8 cellular contexts compared by ENCODE assay signal in genomic region chr2:237695201-237695780, GRCh38.
DNase-seq lines count a peak whose midpoint lies in the region; ATAC-seq and TF ChIP-seq lines count a peak whose summit lies in the region.

No MANE protein-coding gene starts in this region.

- no peaks in the 10 kb centered on the region for H3K27me3 Mint-ChIP-seq in activated CD4-positive, alpha-beta memory T cell treated with anti-CD3 and anti-CD28 coated beads for 36 hours

- H3K36me3 ChIP-seq in DOHH2 (ENCODE audit: control insufficient read depth, low read length) (peaks cover 48% of the 10 kb centered on the region), suprapubic skin (no peaks in the 10 kb centered on the region)

- peak overlapping the region; percentile 100 for H3K4me2 ChIP-seq in DOHH2 (ENCODE audit: low read length)

- no peak for TF ChIP-seq EP300 in suprapubic skin (IDR thresholded peaks at IDR 0.05)

- peak; percentile 84 for DNase-seq in KBM-7
- DNase-seq in activated CD4-positive, alpha-beta memory T cell treated with anti-CD3 and anti-CD28 coated beads for 36 hours: peak; percentile 36
- DNase-seq in right cardiac atrium: no peak
- no peak for DNase-seq in suprapubic skin (ENCODE audit: low spot score in 2 of 2)
- DNase-seq in NCI-H1105 treated with DMSO at 0.1 percent for 48 hours (lab: John Stamatoyannopoulos, UW): no peak

- CTCF ChIA-PET in activated CD4-positive, alpha-beta memory T cell treated with anti-CD3 and anti-CD28 coated beads for 36 hours (lab: Charles Lee): interaction anchor here (0.6 to 9.1 kb wide), 3 partner anchors 18 to 26 kb away, joined by 3 to 99 read pairs (median 3); no protein-coding TSS in a partner anchor

- H3K4me1 Mint-ChIP-seq in activated CD4-positive, alpha-beta memory T cell treated with anti-CD3 and anti-CD28 coated beads for 36 hours (ENCODE audit: low read depth): peaks cover 60% of the 10 kb centered on the region

- no peak for TF ChIP-seq POLR2A in suprapubic skin (IDR thresholded peaks at IDR 0.05)

- peaks cover 25% of the 10 kb centered on the region for H4K20me1 ChIP-seq in DOHH2 (ENCODE audit: control insufficient read depth, insufficient read depth, low read depth, low read length)

- H3K27ac ChIP-seq in DOHH2 (ENCODE audit: low read depth, low read length) (peak overlapping the region; percentile 96), right cardiac atrium (ENCODE audit: low read length) (peak overlapping the region; percentile 79), suprapubic skin (peak overlapping the region; percentile 96)

- H3K27me3 ChIP-seq in DOHH2 (ENCODE audit: control insufficient read depth, low read length) (no peaks in the 10 kb centered on the region), right cardiac atrium (ENCODE audit: control insufficient read depth, insufficient read depth) (no peaks in the 10 kb centered on the region), suprapubic skin (no peaks in the 10 kb centered on the region)

- H3K36me3 Mint-ChIP-seq in activated CD4-positive, alpha-beta memory T cell treated with anti-CD3 and anti-CD28 coated beads for 36 hours: peaks cover 23% of the 10 kb centered on the region

- H3K4me1 ChIP-seq in DOHH2 (ENCODE audit: control insufficient read depth, low read length) (peaks cover 72% of the 10 kb centered on the region), right cardiac atrium (ENCODE audit: control insufficient read depth, insufficient read depth, low read length) (peaks cover 16% of the 10 kb centered on the region), suprapubic skin (peaks cover 85% of the 10 kb centered on the region)

- ATAC-seq in right cardiac atrium (no peak), HG02759 (IDR thresholded peaks at IDR 0.05; ENCODE audit: unreplicated experiment) (no peak), GM18870 (IDR thresholded peaks at IDR 0.05; ENCODE audit: unreplicated experiment) (no peak)

- H3K4me3 ChIP-seq in DOHH2 (ENCODE audit: low read length) (peak overlapping the region; percentile 89), right cardiac atrium (ENCODE audit: low read length) (peak overlapping the region; percentile 5), suprapubic skin (peak overlapping the region; percentile 94)

- H3K9me2 ChIP-seq in DOHH2 (replicated peaks; ENCODE audit: control insufficient read depth, low read length): no peaks in the 10 kb centered on the region

- TF ChIP-seq CTCF in DOHH2 (IDR thresholded peaks at IDR 0.05; ENCODE audit: low read depth, low read length, poor library complexity, severe bottlenecking) (no peak), suprapubic skin (IDR thresholded peaks at IDR 0.05) (no peak)

- intact Hi-C loops in activated CD4-positive, alpha-beta memory T cell treated with anti-CD3 and anti-CD28 coated beads for 36 hours (cut with micrococcal nuclease): loop anchor here (2.0 to 10.0 kb wide), 4 partner anchors 114 to 540 kb away; no protein-coding TSS in a partner anchor
- intact Hi-C loops in right cardiac atrium (cut with DNase I): loop anchor here in 1 of 4 donors (5.0 kb wide), 1 partner anchor 42 kb away; no protein-coding TSS in a partner anchor

- 22% methylated on average over 7 of the region's 7 CpGs for WGBS in right cardiac atrium
- 15% methylated on average over 7 of the region's 7 CpGs for WGBS in suprapubic skin

- no peaks in the 10 kb centered on the region for H3K9me3 ChIP-seq in DOHH2 (ENCODE audit: control insufficient read depth, insufficient read depth, low read length)
- no peaks in the 10 kb centered on the region for H3K9me3 ChIP-seq in right cardiac atrium (ENCODE audit: control insufficient read depth, low read length)
- H3K9me3 ChIP-seq in suprapubic skin: no peaks in the 10 kb centered on the region

- H3F3A ChIP-seq in DOHH2 (ENCODE audit: control insufficient read depth, insufficient read depth): peaks cover 18% of the 10 kb centered on the region

- H3K27ac Mint-ChIP-seq in activated CD4-positive, alpha-beta memory T cell treated with anti-CD3 and anti-CD28 coated beads for 36 hours: peak overlapping the region; percentile 99

- POLR2A ChIA-PET in activated CD4-positive, alpha-beta memory T cell treated with anti-CD3 and anti-CD28 coated beads for 36 hours (lab: Charles Lee): interaction anchor here (1.0 to 9.1 kb wide), 4 partner anchors 8 to 22 kb away, joined by 3 to 169 read pairs (median 45); no protein-coding TSS in a partner anchor

- peaks cover 85% of the 10 kb centered on the region for H3K79me2 ChIP-seq in DOHH2 (ENCODE audit: control insufficient read depth, low read length)

- peak overlapping the region; percentile 98 for H3K4me3 Mint-ChIP-seq in activated CD4-positive, alpha-beta memory T cell treated with anti-CD3 and anti-CD28 coated beads for 36 hours

- in situ Hi-C loops in KBM-7 (cut with MboI; ENCODE audit: low pct_unique_long_range_greater_than_20kb, low sequenced_read_pairs): no loop called here

- H3K9me3 Mint-ChIP-seq in activated CD4-positive, alpha-beta memory T cell treated with anti-CD3 and anti-CD28 coated beads for 36 hours: no peaks in the 10 kb centered on the region

Comparison
In these comparisons a context has a peak if more than half of its experiments do, and no peak if none do; other contexts are left out.
1. H3K4me3 ChIP-seq: peak in every context shown above with its lines; median percentile 94 in suprapubic skin; 89 in DOHH2; 5 in right cardiac atrium.
2. DNase-seq: peak in KBM-7 (single experiment) and activated CD4-positive, alpha-beta memory T cell treated with anti-CD3 and anti-CD28 coated beads for 36 hours (single experiment); none in right cardiac atrium (0 of 3), suprapubic skin (0 of 2) and NCI-H1105 treated with DMSO at 0.1 percent for 48 hours (single experiment).
3. Peak in every context shown above with its lines, with median percentiles within 50 percentile points of each other: H3K27ac ChIP-seq.